Comparison of ENCODE assay signal across 15 cellular contexts in the genomic region with DNA sequence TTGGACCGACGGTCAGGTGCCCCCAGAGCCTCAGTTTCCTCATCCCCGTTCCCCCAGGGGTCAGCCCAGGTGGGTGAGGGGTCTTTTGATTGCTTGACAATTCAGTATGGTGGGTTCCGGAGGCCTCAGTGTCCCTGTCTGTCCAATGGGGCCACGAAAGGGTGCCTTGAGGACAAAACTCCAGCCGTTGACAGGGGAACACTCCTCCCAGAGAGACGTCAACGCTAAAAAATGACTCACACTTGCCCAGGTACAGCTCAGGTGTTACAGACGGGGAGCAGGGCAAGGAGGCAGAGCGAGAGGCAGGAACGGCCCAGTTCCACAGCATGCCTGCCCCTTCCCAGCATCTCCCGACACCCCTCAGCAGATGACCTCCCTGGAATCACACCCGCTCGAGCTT. TPM values are rescaled to one million over a fixed set of nuclear protein-coding genes. Genes with fewer than 3 reads are reported as not detected.
A peak's percentile ranks its signal among the peaks of the same experiment; 100 is the strongest.
DNase-seq lines count a peak whose midpoint lies in the region; ATAC-seq, FAIRE-seq and TF ChIP-seq lines count a peak whose summit lies in the region.
"Had no signal": no experiment of that assay in that cellular context is flagged by ENCODE, and none has a peak within 500 bp of the region (broad histone marks: within the 10 kb centered on the region; RNA-seq: fewer than 3 reads in every experiment).

No MANE protein-coding gene starts in this region.

- H4K20me1 ChIP-seq in keratinocyte (ENCODE audit: control insufficient read depth, extremely low read depth, insufficient read depth, low read length) = no peaks in the 10 kb centered on the region

- CTCF ChIA-PET in activated CD8-positive, alpha-beta memory T cell treated with anti-CD3 and anti-CD28 coated beads, Interleukin-2, amount 10 ng/mL, durations not matched to agents 7 days and 5 days (lab: Charles Lee) = interaction anchor here (1.1 kb wide), 1 partner anchor 65 kb away, joined by 4 read pairs; no protein-coding TSS in a partner anchor

- H3K4me2 ChIP-seq in keratinocyte (ENCODE audit: control insufficient read depth, extremely low read depth, insufficient read depth, low read depth, low read length) = peak overlapping the region; percentile 98

- H3K36me3 ChIP-seq in keratinocyte (ENCODE audit: control insufficient read depth in 2 of 2, extremely low read depth in 1 of 2, insufficient read depth in 2 of 2, low read length in 2 of 2) = no peaks in the 10 kb centered on the region
- H3K36me3 ChIP-seq: adrenal gland, neural progenitor cell had no signal

- no peaks in the 10 kb centered on the region for H3K9me1 ChIP-seq in keratinocyte (ENCODE audit: control insufficient read depth, extremely low read depth, insufficient read depth, low read length)

- peak overlapping the region; percentile 70 to 98 (median 89) for H3K4me3 ChIP-seq in keratinocyte (ENCODE audit: control insufficient read depth in 2 of 3, extremely low read depth in 1 of 3, insufficient read depth in 2 of 3, low read depth in 1 of 3, low read length in 3 of 3)
- H3K4me3 ChIP-seq: neural progenitor cell had no signal

- intact Hi-C loops in activated T-helper 1 cell treated with anti-CD3 and anti-CD28 coated beads, Interleukin-12 subunit alpha, Interleukin-12 subunit beta, Interleukin-2, Interleukin-4 antibody, amounts not matched to agents 30 ng/mL and 10 ng/mL and 1 ng/mL, durations not matched to agents 14 hours and 24 hours and 36 hours (cut with micrococcal nuclease) = no loop called here

- H3K4me1 Mint-ChIP-seq in activated T-cell treated with anti-CD3 and anti-CD28 coated beads, Interleukin-2, amount 50 U/mL, for 24 hours (ENCODE audit: low read depth) = peaks cover 29% of the 10 kb centered on the region
- H3K4me1 Mint-ChIP-seq in activated T-helper 1 cell treated with anti-CD3 and anti-CD28 coated beads, Interleukin-12 subunit alpha, Interleukin-12 subunit beta, Interleukin-2, Interleukin-4 antibody, amounts not matched to agents 30 ng/mL and 10 ng/mL and 1 ng/mL, durations not matched to agents 14 hours and 24 hours and 36 hours (ENCODE audit: low read depth) = peaks cover 25% of the 10 kb centered on the region
- peaks cover 57% of the 10 kb centered on the region for H3K4me1 Mint-ChIP-seq in stimulated activated memory B cell treated with anti-CD40 and anti-IgM and Interleukin-4, amounts not matched to agents 10 μg/mL and 1 μg/mL and 100 μg/mL, for 72 hours
- peaks cover 26% of the 10 kb centered on the region for H3K4me1 Mint-ChIP-seq in activated CD8-positive, alpha-beta memory T cell treated with anti-CD3 and anti-CD28 coated beads, Interleukin-2, amount 10 ng/mL, durations not matched to agents 7 days and 5 days

- no peak overlapping the region for H2AFZ ChIP-seq in keratinocyte (ENCODE audit: control insufficient read depth, low read length)
- H2AFZ ChIP-seq: GM23338, neural progenitor cell had no signal

- peaks cover 6% of the 10 kb centered on the region for H3K36me3 Mint-ChIP-seq in activated T-cell treated with anti-CD3 and anti-CD28 coated beads, Interleukin-2, amount 50 U/mL, for 24 hours (ENCODE audit: low read depth)
- peaks cover 2% of the 10 kb centered on the region for H3K36me3 Mint-ChIP-seq in activated T-helper 1 cell treated with anti-CD3 and anti-CD28 coated beads, Interleukin-12 subunit alpha, Interleukin-12 subunit beta, Interleukin-2, Interleukin-4 antibody, amounts not matched to agents 30 ng/mL and 10 ng/mL and 1 ng/mL, durations not matched to agents 14 hours and 24 hours and 36 hours (ENCODE audit: low read depth)
- H3K36me3 Mint-ChIP-seq in stimulated activated memory B cell treated with anti-CD40 and anti-IgM and Interleukin-4, amounts not matched to agents 10 μg/mL and 1 μg/mL and 100 μg/mL, for 72 hours = peaks cover 18% of the 10 kb centered on the region
- H3K36me3 Mint-ChIP-seq in activated CD8-positive, alpha-beta memory T cell treated with anti-CD3 and anti-CD28 coated beads, Interleukin-2, amount 10 ng/mL, durations not matched to agents 7 days and 5 days = peaks cover 2% of the 10 kb centered on the region

- H3K27me3 Mint-ChIP-seq in activated T-cell treated with anti-CD3 and anti-CD28 coated beads, Interleukin-2, amount 50 U/mL, for 24 hours = no peaks in the 10 kb centered on the region
- no peaks in the 10 kb centered on the region for H3K27me3 Mint-ChIP-seq in activated T-helper 1 cell treated with anti-CD3 and anti-CD28 coated beads, Interleukin-12 subunit alpha, Interleukin-12 subunit beta, Interleukin-2, Interleukin-4 antibody, amounts not matched to agents 30 ng/mL and 10 ng/mL and 1 ng/mL, durations not matched to agents 14 hours and 24 hours and 36 hours (ENCODE audit: insufficient read depth)
- H3K27me3 Mint-ChIP-seq in stimulated activated memory B cell treated with anti-CD40 and anti-IgM and Interleukin-4, amounts not matched to agents 10 μg/mL and 1 μg/mL and 100 μg/mL, for 72 hours = no peaks in the 10 kb centered on the region
- no peaks in the 10 kb centered on the region for H3K27me3 Mint-ChIP-seq in activated CD8-positive, alpha-beta memory T cell treated with anti-CD3 and anti-CD28 coated beads, Interleukin-2, amount 10 ng/mL, durations not matched to agents 7 days and 5 days

- DNase-seq in activated T-cell treated with anti-CD3 and anti-CD28 coated beads, Interleukin-2, amount 50 U/mL, for 24 hours = no peak
- DNase-seq in activated T-cell treated with anti-CD3 and anti-CD28 coated beads, Interleukin-2, amount 50 U/mL, for 48 hours = no peak
- DNase-seq in activated T-helper 1 cell treated with anti-CD3 and anti-CD28 coated beads, Interleukin-12 subunit alpha, Interleukin-12 subunit beta, Interleukin-2, Interleukin-4 antibody, amounts not matched to agents 30 ng/mL and 10 ng/mL and 1 ng/mL, durations not matched to agents 14 hours and 24 hours and 36 hours (ENCODE audit: low spot score) = no peak
- DNase-seq in keratinocyte (ENCODE audit: low read depth, low spot score) = no peak
- no peak for DNase-seq in NCI-H748 treated with DMSO at 0.1 percent for 48 hours (lab: John Stamatoyannopoulos, UW)
- DNase-seq in AG08396 (ENCODE audit: low spot score) = no peak
- DNase-seq in activated CD8-positive, alpha-beta memory T cell treated with anti-CD3 and anti-CD28 coated beads, Interleukin-2, amount 10 ng/mL, durations not matched to agents 7 days and 5 days = no peak
- DNase-seq: adrenal gland, cortex of kidney, EL had no signal

- peak; percentile 71 for FAIRE-seq in keratinocyte (lab: Jason Lieb, UNC)
- FAIRE-seq: GM19239, islet of Langerhans had no signal

- no peaks in the 10 kb centered on the region for H3K9me3 Mint-ChIP-seq in activated T-cell treated with anti-CD3 and anti-CD28 coated beads, Interleukin-2, amount 50 U/mL, for 24 hours
- H3K9me3 Mint-ChIP-seq in activated T-helper 1 cell treated with anti-CD3 and anti-CD28 coated beads, Interleukin-12 subunit alpha, Interleukin-12 subunit beta, Interleukin-2, Interleukin-4 antibody, amounts not matched to agents 30 ng/mL and 10 ng/mL and 1 ng/mL, durations not matched to agents 14 hours and 24 hours and 36 hours = no peaks in the 10 kb centered on the region
- H3K9me3 Mint-ChIP-seq in stimulated activated memory B cell treated with anti-CD40 and anti-IgM and Interleukin-4, amounts not matched to agents 10 μg/mL and 1 μg/mL and 100 μg/mL, for 72 hours = no peaks in the 10 kb centered on the region
- H3K9me3 Mint-ChIP-seq in activated CD8-positive, alpha-beta memory T cell treated with anti-CD3 and anti-CD28 coated beads, Interleukin-2, amount 10 ng/mL, durations not matched to agents 7 days and 5 days (ENCODE audit: low read depth) = no peaks in the 10 kb centered on the region
- H3K9me3 Mint-ChIP-seq: GM23338, neural progenitor cell had no signal

- no peaks in the 10 kb centered on the region for H3K27me3 ChIP-seq in keratinocyte (ENCODE audit: control insufficient read depth, extremely low read depth, insufficient read depth, low read length)
- H3K27me3 ChIP-seq: adrenal gland had no signal

- H3K9me3 ChIP-seq in keratinocyte (ENCODE audit: control insufficient read depth, low read depth, low read length) = no peaks in the 10 kb centered on the region
- H3K9me3 ChIP-seq: adrenal gland had no signal

- H3K4me3 Mint-ChIP-seq in activated T-cell treated with anti-CD3 and anti-CD28 coated beads, Interleukin-2, amount 50 U/mL, for 24 hours = peak overlapping the region; percentile 89
- peak overlapping the region; percentile 71 for H3K4me3 Mint-ChIP-seq in activated T-helper 1 cell treated with anti-CD3 and anti-CD28 coated beads, Interleukin-12 subunit alpha, Interleukin-12 subunit beta, Interleukin-2, Interleukin-4 antibody, amounts not matched to agents 30 ng/mL and 10 ng/mL and 1 ng/mL, durations not matched to agents 14 hours and 24 hours and 36 hours
- peak overlapping the region; percentile 64 for H3K4me3 Mint-ChIP-seq in stimulated activated memory B cell treated with anti-CD40 and anti-IgM and Interleukin-4, amounts not matched to agents 10 μg/mL and 1 μg/mL and 100 μg/mL, for 72 hours
- no peak overlapping the region for H3K4me3 Mint-ChIP-seq in activated CD8-positive, alpha-beta memory T cell treated with anti-CD3 and anti-CD28 coated beads, Interleukin-2, amount 10 ng/mL, durations not matched to agents 7 days and 5 days

- peaks cover 26% of the 10 kb centered on the region for H3K4me1 ChIP-seq in keratinocyte (ENCODE audit: control insufficient read depth, extremely low read depth, insufficient read depth, low read length)
- H3K4me1 ChIP-seq: neural progenitor cell had no signal

- H3K27ac Mint-ChIP-seq in activated T-cell treated with anti-CD3 and anti-CD28 coated beads, Interleukin-2, amount 50 U/mL, for 24 hours = no peak overlapping the region
- no peak overlapping the region for H3K27ac Mint-ChIP-seq in activated T-helper 1 cell treated with anti-CD3 and anti-CD28 coated beads, Interleukin-12 subunit alpha, Interleukin-12 subunit beta, Interleukin-2, Interleukin-4 antibody, amounts not matched to agents 30 ng/mL and 10 ng/mL and 1 ng/mL, durations not matched to agents 14 hours and 24 hours and 36 hours
- H3K27ac Mint-ChIP-seq in stimulated activated memory B cell treated with anti-CD40 and anti-IgM and Interleukin-4, amounts not matched to agents 10 μg/mL and 1 μg/mL and 100 μg/mL, for 72 hours = peak overlapping the region; percentile 100
- H3K27ac Mint-ChIP-seq in activated CD8-positive, alpha-beta memory T cell treated with anti-CD3 and anti-CD28 coated beads, Interleukin-2, amount 10 ng/mL, durations not matched to agents 7 days and 5 days = no peak overlapping the region
- H3K27ac Mint-ChIP-seq: GM23338, neural progenitor cell had no signal

- H3K9ac ChIP-seq in keratinocyte (ENCODE audit: control insufficient read depth, extremely low read depth, insufficient read depth, low read length) = peak overlapping the region; percentile 81
- H3K9ac ChIP-seq: neural progenitor cell had no signal

- H3K27ac ChIP-seq in keratinocyte (ENCODE audit: control insufficient read depth, insufficient read depth, low read length) = peak overlapping the region; percentile 64
- H3K27ac ChIP-seq: adrenal gland, neural progenitor cell had no signal

- TF ChIP-seq CTCF in keratinocyte (optimal IDR thresholded peaks at IDR 0.05 in 1 of 3, IDR thresholded peaks at IDR 0.05 in 1 of 3, conservative IDR thresholded peaks at IDR 0.05 in 1 of 3; ENCODE audit: extremely low read depth in 1 of 3, insufficient read depth in 2 of 3, low read length in 3 of 3) = no peak

- peaks cover 19% of the 10 kb centered on the region for H3K79me2 ChIP-seq in keratinocyte (ENCODE audit: control insufficient read depth, insufficient read depth, low read length)

- no peak for ATAC-seq in stimulated activated memory B cell treated with anti-CD40 and anti-IgM and Interleukin-4, amounts not matched to agents 10 μg/mL and 1 μg/mL and 100 μg/mL, for 72 hours
- no peak for ATAC-seq in activated CD8-positive, alpha-beta memory T cell treated with anti-CD3 and anti-CD28 coated beads, Interleukin-2, amount 10 ng/mL, durations not matched to agents 7 days and 5 days

- dilution Hi-C loops in keratinocyte (cut with MboI; ENCODE audit: extremely low pct_ligation_motif_present, low sequenced_read_pairs) = no loop called here

RNA-seq across cellular contexts. Expression of a gene that starts 1.8 kb away (rescaled TPM):
- 13.2 and 13.7 TPM in 2 replicates for total RNA-seq in activated T-helper 1 cell treated with anti-CD3 and anti-CD28 coated beads, Interleukin-12 subunit alpha, Interleukin-12 subunit beta, Interleukin-2, Interleukin-4 antibody, amounts not matched to agents 30 ng/mL and 10 ng/mL and 1 ng/mL, durations not matched to agents 14 hours and 24 hours and 36 hours
- polyA plus RNA-seq in keratinocyte = 2.5 to 5.1 TPM (median 4.7 TPM) in 3 replicates
- polyA plus RNA-seq in keratinocyte (2011; ENCODE audit: low read depth) = 1.1 TPM
- 2.3 and 4.1 TPM in 2 replicates for polyA plus RNA-seq in keratinocyte (2011; cell fraction: cytosol; rRNA removed)
- polyA plus RNA-seq in keratinocyte (2011; cell fraction: nucleus; rRNA removed) = 2.8 and 3.6 TPM in 2 replicates
- polyA plus RNA-seq in keratinocyte (2012; ENCODE audit: low replicate concordance) = 2.0 and 6.5 TPM in 2 replicates
- 2.0 to 5.3 TPM (median 4.2 TPM) in 3 replicates for polyA minus RNA-seq in keratinocyte
- polyA minus RNA-seq in keratinocyte (2011; cell fraction: cytosol; rRNA and poly(A)+ RNA removed) = 5.6 TPM
- polyA minus RNA-seq in keratinocyte (2011; cell fraction: nucleus; rRNA and poly(A)+ RNA removed) = 1.4 and 2.1 TPM in 2 replicates
- total RNA-seq in activated CD8-positive, alpha-beta memory T cell treated with anti-CD3 and anti-CD28 coated beads, Interleukin-2, amount 10 ng/mL, durations not matched to agents 7 days and 5 days = 10 to 100 TPM; 15.7 to 20.1 TPM

RNA-seq across cellular contexts. Expression of a gene that starts 29.0 kb away (rescaled TPM):
- 97.1 and 98.0 TPM in 2 replicates for total RNA-seq in activated T-helper 1 cell treated with anti-CD3 and anti-CD28 coated beads, Interleukin-12 subunit alpha, Interleukin-12 subunit beta, Interleukin-2, Interleukin-4 antibody, amounts not matched to agents 30 ng/mL and 10 ng/mL and 1 ng/mL, durations not matched to agents 14 hours and 24 hours and 36 hours
- 80.3 to 141 TPM (median 85.9 TPM) in 3 replicates for polyA plus RNA-seq in keratinocyte
- polyA plus RNA-seq in keratinocyte (2011; ENCODE audit: low read depth) = 17.6 TPM
- polyA plus RNA-seq in keratinocyte (2011; cell fraction: cytosol; rRNA removed) = 54.8 and 110 TPM in 2 replicates
- 95.6 and 133 TPM in 2 replicates for polyA plus RNA-seq in keratinocyte (2011; cell fraction: nucleus; rRNA removed)
- 123 and 217 TPM in 2 replicates for polyA plus RNA-seq in keratinocyte (2012; ENCODE audit: low replicate concordance)
- 25.0 to 71.5 TPM (median 35.6 TPM) in 3 replicates for polyA minus RNA-seq in keratinocyte
- 79.0 TPM for polyA minus RNA-seq in keratinocyte (2011; cell fraction: cytosol; rRNA and poly(A)+ RNA removed)
- 40.6 and 42.4 TPM in 2 replicates for polyA minus RNA-seq in keratinocyte (2011; cell fraction: nucleus; rRNA and poly(A)+ RNA removed)
- 10 to 100 TPM; 47.7 to 60.8 TPM for total RNA-seq in activated CD8-positive, alpha-beta memory T cell treated with anti-CD3 and anti-CD28 coated beads, Interleukin-2, amount 10 ng/mL, durations not matched to agents 7 days and 5 days
